26 cellular contexts compared by ENCODE assay signal in the genomic region with DNA sequence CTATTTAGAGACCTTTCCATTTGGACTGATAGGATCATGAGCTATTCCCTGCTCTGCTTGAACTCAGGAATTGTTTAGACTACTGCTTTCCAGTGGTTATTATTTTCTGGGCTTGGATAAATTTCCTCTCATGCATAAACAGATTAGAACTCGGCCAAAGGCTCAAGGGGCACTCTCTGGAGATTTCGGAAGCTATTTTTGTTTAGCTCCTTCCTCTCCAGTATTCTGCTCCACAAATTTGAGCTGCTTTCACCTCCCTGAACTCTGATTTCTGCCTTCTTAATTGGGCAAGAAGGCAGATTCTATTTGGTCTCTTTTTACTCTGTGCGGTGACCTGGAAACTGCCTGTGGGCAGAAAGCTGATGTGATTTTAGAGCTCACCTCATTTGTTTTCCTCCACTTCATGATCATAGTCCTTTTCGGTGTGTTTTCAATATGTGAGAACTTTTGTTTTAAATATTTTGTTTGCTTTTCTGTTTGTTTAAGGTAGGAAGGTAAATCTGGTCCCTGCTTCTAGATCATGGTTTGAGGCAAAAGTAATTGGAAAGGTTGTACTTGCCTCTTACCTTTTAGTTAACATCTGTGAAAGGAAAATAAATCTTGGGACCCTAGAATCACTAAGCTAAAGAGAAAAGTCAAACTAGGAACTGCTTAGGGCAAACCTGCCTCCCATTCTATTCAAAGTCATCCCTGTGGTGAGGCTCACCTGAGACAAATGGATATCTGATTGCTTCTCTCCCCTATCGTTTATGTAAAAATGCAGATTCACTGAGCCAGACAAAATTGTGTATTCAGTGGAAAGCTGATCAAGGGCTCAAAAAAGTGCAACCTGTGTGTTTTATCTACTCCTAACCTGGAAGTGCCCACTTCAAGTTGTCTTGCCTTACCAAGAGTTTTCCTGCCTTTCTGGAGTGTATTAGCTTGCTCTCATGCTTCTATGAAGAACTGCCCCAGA.
"Had no signal": no experiment of that assay in that cellular context is flagged by ENCODE, and none has a peak within 500 bp of the region (broad histone marks: within the 10 kb centered on the region; RNA-seq: fewer than 3 reads in every experiment).

No MANE protein-coding gene starts in this region.

- H3K27ac Mint-ChIP-seq: activated naive CD4-positive, alpha-beta T cell treated with anti-CD3 and anti-CD28 coated beads, Interleukin-2, amount 50 U/mL, for 72 hours; activated T-helper 17 cell treated with anti-CD3 and anti-CD28 coated beads, Interleukin-2, amount 50 U/mL, for 72 hours; brain; dendritic cell treated with granulocyte-macrophage colony-stimulating factor and Interleukin-4, amounts not matched to agents 40 ng/mL and 50 ng/mL, for 4 days; immature natural killer cell; mesothelial cell of epicardium; naive thymus-derived CD8-positive, alpha-beta T cell; stimulated activated memory B cell treated with anti-CD40 and anti-IgM and Interleukin-4, amounts not matched to agents 10 μg/mL and 1 μg/mL and 100 μg/mL, for 72 hours; type B pancreatic cell had no signal

- H3K27me3 ChIP-seq: heart right ventricle, left lung, neutrophil, ovary, sigmoid colon, testis, vagina had no signal

- H3K4me1 Mint-ChIP-seq: activated T-helper 17 cell treated with anti-CD3 and anti-CD28 coated beads, Interleukin-2, amount 50 U/mL, for 72 hours; immature natural killer cell; mesothelial cell of epicardium; naive thymus-derived CD8-positive, alpha-beta T cell; stimulated activated memory B cell treated with anti-CD40 and anti-IgM and Interleukin-4, amounts not matched to agents 10 μg/mL and 1 μg/mL and 100 μg/mL, for 72 hours had no signal

- DNase-seq: activated CD4-positive, alpha-beta T cell treated with anti-CD3 and anti-CD28 coated beads, Interleukin-2, amount 50 U/mL, for 1 hour; activated CD4-positive, CD25-positive, alpha-beta regulatory T cell treated with anti-CD3 and anti-CD28 coated beads, Interleukin-2, amount 50 U/mL, for 72 hours; activated T-cell treated with anti-CD3 and anti-CD28 coated beads, Interleukin-2, amount 50 U/mL, for 1 hour; aorta; effector CD4-positive, alpha-beta T cell; erythroblast; foreskin fibroblast; heart right ventricle; immature natural killer cell; left lung; naive thymus-derived CD8-positive, alpha-beta T cell; ovary; sigmoid colon; stimulated activated CD4-positive, alpha-beta T cell treated with anti-CD3 and anti-CD28 coated beads, Interleukin-15, amount 100 ng/mL, for 24 hours; testis had no signal

- H3K4me3 ChIP-seq: heart right ventricle, left lung, ovary, sigmoid colon, smooth muscle cell, testis, vagina had no signal

- H3K4me2 ChIP-seq: smooth muscle cell had no signal

- H3K36me3 ChIP-seq: heart right ventricle, left lung, neutrophil, ovary, sigmoid colon, vagina had no signal

- H3K27me3 Mint-ChIP-seq: activated T-helper 17 cell treated with anti-CD3 and anti-CD28 coated beads, Interleukin-2, amount 50 U/mL, for 72 hours; brain; dendritic cell treated with granulocyte-macrophage colony-stimulating factor and Interleukin-4, amounts not matched to agents 40 ng/mL and 50 ng/mL, for 4 days; stimulated activated memory B cell treated with anti-CD40 and anti-IgM and Interleukin-4, amounts not matched to agents 10 μg/mL and 1 μg/mL and 100 μg/mL, for 72 hours; type B pancreatic cell had no signal

- H3K36me3 Mint-ChIP-seq: brain; naive thymus-derived CD8-positive, alpha-beta T cell; stimulated activated memory B cell treated with anti-CD40 and anti-IgM and Interleukin-4, amounts not matched to agents 10 μg/mL and 1 μg/mL and 100 μg/mL, for 72 hours; type B pancreatic cell had no signal

- ATAC-seq: activated naive CD4-positive, alpha-beta T cell treated with anti-CD3 and anti-CD28 coated beads, Interleukin-2, amount 50 U/mL, for 72 hours; activated T-helper 17 cell treated with anti-CD3 and anti-CD28 coated beads, Interleukin-2, amount 50 U/mL, for 72 hours; heart right ventricle; left lung; naive thymus-derived CD8-positive, alpha-beta T cell; stimulated activated memory B cell treated with anti-CD40 and anti-IgM and Interleukin-4, amounts not matched to agents 10 μg/mL and 1 μg/mL and 100 μg/mL, for 72 hours had no signal

- H3K4me1 ChIP-seq: heart right ventricle, left lung, sigmoid colon, testis, vagina had no signal

- H3K4me3 Mint-ChIP-seq: activated T-helper 17 cell treated with anti-CD3 and anti-CD28 coated beads, Interleukin-2, amount 50 U/mL, for 72 hours; brain; dendritic cell treated with granulocyte-macrophage colony-stimulating factor and Interleukin-4, amounts not matched to agents 40 ng/mL and 50 ng/mL, for 4 days; immature natural killer cell; mesothelial cell of epicardium; naive thymus-derived CD8-positive, alpha-beta T cell; stimulated activated memory B cell treated with anti-CD40 and anti-IgM and Interleukin-4, amounts not matched to agents 10 μg/mL and 1 μg/mL and 100 μg/mL, for 72 hours; type B pancreatic cell had no signal

- H3K27ac ChIP-seq: heart right ventricle, left lung, neutrophil, ovary, sigmoid colon, testis, vagina, VCaP had no signal

- H3K9me3 ChIP-seq: neutrophil, ovary, sigmoid colon, testis, vagina had no signal
